ENCODE assay signal across 23 cellular contexts in the genomic region with DNA sequence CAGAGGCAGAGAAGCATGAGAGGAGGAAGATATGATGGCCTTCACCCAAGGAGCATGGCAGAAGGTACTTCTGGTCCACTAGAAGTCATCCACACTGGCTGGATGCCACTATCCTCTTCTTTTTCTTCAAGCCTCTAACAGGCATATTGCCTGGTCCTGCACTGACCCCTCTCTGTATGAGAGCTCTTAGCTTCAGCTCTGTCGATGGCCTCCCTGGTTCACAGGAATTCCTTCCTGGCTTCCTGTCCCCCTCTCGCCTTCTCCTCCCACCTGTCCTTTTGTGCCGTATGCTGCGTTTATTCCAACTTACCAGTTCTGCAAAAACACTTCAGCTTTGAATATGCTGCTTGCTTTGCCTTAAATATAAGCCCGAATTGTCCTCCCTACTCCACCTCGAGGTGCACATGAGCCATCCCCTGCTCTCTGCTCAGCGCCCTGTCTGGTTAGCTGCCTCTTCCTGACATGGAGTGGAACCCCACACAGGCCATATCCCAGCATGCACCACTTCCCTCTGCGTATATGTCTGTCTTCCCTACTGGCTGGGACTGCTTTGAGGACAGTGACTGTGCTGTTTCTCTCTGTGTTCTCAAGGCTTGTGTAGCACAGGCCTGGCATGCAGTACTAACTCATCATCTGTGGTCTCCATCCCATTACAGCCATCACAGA.
DNase-seq lines count a peak whose midpoint lies in the region; FAIRE-seq and TF ChIP-seq lines count a peak whose summit lies in the region.
"Had no signal": no experiment of that assay in that cellular context is flagged by ENCODE, and none has a peak within 500 bp of the region (broad histone marks: within the 10 kb centered on the region; RNA-seq: fewer than 3 reads in every experiment).

No MANE protein-coding gene starts in this region.

- in situ Hi-C loops in GM13976 (cut with MboI; ENCODE audit: low sequenced_read_pairs, unreplicated experiment): no loop called here

- FAIRE-seq in HTR-8/SVneo (lab: Jason Lieb, UNC): peak; percentile 69
- FAIRE-seq: islet of Langerhans had no signal

- no peak overlapping the region for H3K4me3 Mint-ChIP-seq in nephron progenitor cell
- H3K4me3 Mint-ChIP-seq: activated CD4-positive, alpha-beta memory T cell treated with anti-CD3 and anti-CD28 coated beads, Interleukin-2, amount 10 ng/mL, durations not matched to agents 7 days and 5 days; T-helper 1 cell treated with Interleukin-12 subunit alpha and Interleukin-12 subunit beta and Interleukin-4 antibody, amounts not matched to agents 30 μg/mL and 1 μg/mL, for 36 hours had no signal

- H3K27ac Mint-ChIP-seq in nephron progenitor cell: peak overlapping the region; percentile 41
- H3K27ac Mint-ChIP-seq: activated CD4-positive, alpha-beta memory T cell treated with anti-CD3 and anti-CD28 coated beads, Interleukin-2, amount 10 ng/mL, durations not matched to agents 7 days and 5 days; T-helper 1 cell treated with Interleukin-12 subunit alpha and Interleukin-12 subunit beta and Interleukin-4 antibody, amounts not matched to agents 30 μg/mL and 1 μg/mL, for 36 hours had no signal

- H3K36me3 Mint-ChIP-seq in nephron progenitor cell (ENCODE audit: low read depth): no peaks in the 10 kb centered on the region

- H3K9me3 Mint-ChIP-seq in nephron progenitor cell: peaks cover 11% of the 10 kb centered on the region
- H3K9me3 Mint-ChIP-seq: activated CD4-positive, alpha-beta memory T cell treated with anti-CD3 and anti-CD28 coated beads, Interleukin-2, amount 10 ng/mL, durations not matched to agents 7 days and 5 days; T-helper 1 cell treated with Interleukin-12 subunit alpha and Interleukin-12 subunit beta and Interleukin-4 antibody, amounts not matched to agents 30 μg/mL and 1 μg/mL, for 36 hours had no signal

- H3K4me1 Mint-ChIP-seq in nephron progenitor cell: peaks cover 21% of the 10 kb centered on the region

- no peak for TF ChIP-seq CTCF in nephron progenitor cell (IDR thresholded peaks at IDR 0.05)
- TF ChIP-seq CTCF in GM13976 (IDR thresholded peaks at IDR 0.05; ENCODE audit: borderline replicate concordance, control extremely low read depth, extremely low read depth, insufficient read depth, missing control alignments): no peak

- peaks cover 5% of the 10 kb centered on the region for H3K27me3 Mint-ChIP-seq in nephron progenitor cell (ENCODE audit: low read depth, poor library complexity)
- H3K27me3 Mint-ChIP-seq: activated CD4-positive, alpha-beta memory T cell treated with anti-CD3 and anti-CD28 coated beads, Interleukin-2, amount 10 ng/mL, durations not matched to agents 7 days and 5 days had no signal

- DNase-seq in NCI-H2029 treated with DMSO at 0.1 percent for 48 hours (lab: John Stamatoyannopoulos, UW) (peak; percentile 43), NCI-H2029 (lab: John Stamatoyannopoulos, UW) (no peak), HTR-8/SVneo (ENCODE audit: insufficient read length, low spot score) (no peak), cerebellum (ENCODE audit: low spot score) (peak; percentile 36), nephron progenitor cell (no peak), GM13976 (ENCODE audit: low spot score) (no peak), T-helper 9 cell (no peak)
- DNase-seq in activated CD8-positive, alpha-beta memory T cell treated with anti-CD3 and anti-CD28 coated beads for 24 hours: no peak
- DNase-seq: 8988T; activated CD4-positive, alpha-beta memory T cell treated with anti-CD3 and anti-CD28 coated beads, Interleukin-2, amount 10 ng/mL, durations not matched to agents 7 days and 5 days; activated naive CD4-positive, alpha-beta T cell treated with anti-CD3 and anti-CD28 coated beads, Interleukin-2, amount 50 U/mL, for 16 hours; activated T-cell treated with anti-CD3 and anti-CD28 coated beads, Interleukin-2, amount 50 U/mL, for 1 hour; cortex of kidney; GDM1; KG1; lower lobe of right lung; NCI-H187 treated with DMSO at 0.1 percent for 48 hours; NCI-H526; SHP77 treated with DMSO at 0.1 percent for 48 hours; stimulated activated CD4-positive, alpha-beta T cell treated with anti-CD3 and anti-CD28 coated beads, Interleukin-2, amount 100 ng/mL, for 24 hours; upper lobe of right lung had no signal

Comparison
In these comparisons a context has a peak if more than half of its experiments do, and no peak if none do; other contexts are left out.
1. DNase-seq: peak in NCI-H2029 treated with DMSO at 0.1 percent for 48 hours (single experiment) and cerebellum (single experiment); none in NCI-H2029 (single experiment), HTR-8/SVneo (single experiment), nephron progenitor cell (single experiment), GM13976 (single experiment), activated CD8-positive, alpha-beta memory T cell treated with anti-CD3 and anti-CD28 coated beads for 24 hours (single experiment) and T-helper 9 cell (single experiment).